In the genomic region with DNA sequence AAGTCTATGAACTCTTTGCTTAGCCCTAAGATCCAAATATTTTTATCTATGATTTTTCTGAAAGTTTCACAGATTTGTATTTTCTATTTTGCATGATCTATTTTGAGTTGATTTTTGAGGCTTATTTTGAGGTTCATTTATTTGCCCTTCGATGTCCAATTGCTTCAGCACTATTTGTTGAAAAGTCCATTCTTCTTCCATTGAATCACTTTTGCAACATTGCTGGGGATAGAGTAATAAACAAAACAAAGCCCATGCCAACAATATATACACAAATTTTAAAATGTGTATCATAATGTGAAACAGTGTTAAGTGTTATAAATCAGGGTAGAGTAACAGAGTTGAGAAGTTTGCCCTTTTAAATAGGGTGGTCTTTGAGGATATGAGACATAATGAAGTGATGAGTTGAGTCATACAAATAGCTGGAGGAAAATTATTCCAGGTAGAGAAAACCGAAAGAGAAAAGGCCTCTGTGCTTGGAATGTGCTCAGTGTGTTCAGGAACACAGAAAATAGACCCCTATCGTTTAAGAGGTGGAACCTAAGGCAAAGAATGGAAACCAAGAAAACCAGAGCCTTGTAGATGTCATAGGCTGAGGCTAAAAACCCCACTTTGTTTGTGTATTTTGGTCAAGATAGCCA, we compare ENCODE assay signal across 16 cellular contexts.
"Had no signal": no experiment of that assay in that cellular context is flagged by ENCODE, and none has a peak within 500 bp of the region (broad histone marks: within the 10 kb centered on the region; RNA-seq: fewer than 3 reads in every experiment).

No MANE protein-coding gene starts in this region.

- H3K4me1 ChIP-seq: parathyroid adenoma, thyroid gland had no signal

- H3K27me3 Mint-ChIP-seq: dendritic cell treated with granulocyte-macrophage colony-stimulating factor and Interleukin-4, amounts not matched to agents 40 ng/mL and 50 ng/mL, for 4 days had no signal

- ATAC-seq: effector memory CD8-positive, alpha-beta T cell; left lung; stimulated activated naive B cell treated with anti-CD40 and anti-IgM and Interleukin-4, amounts not matched to agents 10 μg/mL and 1 μg/mL and 100 μg/mL, for 72 hours had no signal

- H3K9me3 Mint-ChIP-seq: activated CD4-positive, alpha-beta T cell treated with anti-CD3 and anti-CD28 coated beads, Interleukin-2, amount 10 ng/mL, durations not matched to agents 7 days and 5 days; activated naive CD8-positive, alpha-beta T cell treated with anti-CD3 and anti-CD28 coated beads, Interleukin-2, amount 10 ng/mL, durations not matched to agents 7 days and 5 days; dendritic cell treated with granulocyte-macrophage colony-stimulating factor and Interleukin-4, amounts not matched to agents 40 ng/mL and 50 ng/mL, for 4 days; effector memory CD8-positive, alpha-beta T cell; naive B cell had no signal

- DNase-seq: activated CD4-positive, alpha-beta T cell treated with anti-CD3 and anti-CD28 coated beads, Interleukin-2, amount 10 ng/mL, durations not matched to agents 7 days and 5 days; activated CD8-positive, alpha-beta memory T cell treated with anti-CD3 and anti-CD28 coated beads, Interleukin-2, amount 50 U/mL, for 48 hours; activated naive CD8-positive, alpha-beta T cell treated with anti-CD3 and anti-CD28 coated beads, Interleukin-2, amount 10 ng/mL, durations not matched to agents 7 days and 5 days; effector memory CD8-positive, alpha-beta T cell; islet precursor cell; left lung; naive B cell; retina; stimulated activated CD4-positive, alpha-beta T cell treated with anti-CD3 and anti-CD28 coated beads, Interleukin-15, amount 100 ng/mL, for 24 hours; stimulated activated CD4-positive, alpha-beta T cell treated with anti-CD3 and anti-CD28 coated beads, Interleukin-4, amount 100 ng/mL, for 1 hour; stimulated activated naive B cell treated with anti-CD40 and anti-IgM and Interleukin-4, amounts not matched to agents 10 μg/mL and 1 μg/mL and 100 μg/mL, for 72 hours; thyroid gland had no signal

- H3K9ac ChIP-seq: parathyroid adenoma had no signal

- H3K9me3 ChIP-seq: left lung, thyroid gland had no signal

- H3K4me3 ChIP-seq: left lung, thyroid gland had no signal

- H3K36me3 ChIP-seq: left lung, thyroid gland had no signal

- FAIRE-seq: TTC549, urothelium cell line had no signal

- H3K27ac Mint-ChIP-seq: activated CD4-positive, alpha-beta T cell treated with anti-CD3 and anti-CD28 coated beads, Interleukin-2, amount 10 ng/mL, durations not matched to agents 7 days and 5 days; activated naive CD8-positive, alpha-beta T cell treated with anti-CD3 and anti-CD28 coated beads, Interleukin-2, amount 10 ng/mL, durations not matched to agents 7 days and 5 days; dendritic cell treated with granulocyte-macrophage colony-stimulating factor and Interleukin-4, amounts not matched to agents 40 ng/mL and 50 ng/mL, for 4 days; effector memory CD8-positive, alpha-beta T cell; naive B cell; stimulated activated naive B cell treated with anti-CD40 and anti-IgM and Interleukin-4, amounts not matched to agents 10 μg/mL and 1 μg/mL and 100 μg/mL, for 72 hours had no signal

- H3K79me2 ChIP-seq: parathyroid adenoma had no signal

- H3K27ac ChIP-seq: left lung, parathyroid adenoma, thyroid gland had no signal

- H2AFZ ChIP-seq: parathyroid adenoma had no signal

- H3K36me3 Mint-ChIP-seq: activated naive CD8-positive, alpha-beta T cell treated with anti-CD3 and anti-CD28 coated beads, Interleukin-2, amount 10 ng/mL, durations not matched to agents 7 days and 5 days; naive B cell; stimulated activated naive B cell treated with anti-CD40 and anti-IgM and Interleukin-4, amounts not matched to agents 10 μg/mL and 1 μg/mL and 100 μg/mL, for 72 hours had no signal

- H3K27me3 ChIP-seq: left lung, thyroid gland had no signal

- H3K4me3 Mint-ChIP-seq: activated CD4-positive, alpha-beta T cell treated with anti-CD3 and anti-CD28 coated beads, Interleukin-2, amount 10 ng/mL, durations not matched to agents 7 days and 5 days; activated naive CD8-positive, alpha-beta T cell treated with anti-CD3 and anti-CD28 coated beads, Interleukin-2, amount 10 ng/mL, durations not matched to agents 7 days and 5 days; dendritic cell treated with granulocyte-macrophage colony-stimulating factor and Interleukin-4, amounts not matched to agents 40 ng/mL and 50 ng/mL, for 4 days; effector memory CD8-positive, alpha-beta T cell; naive B cell; stimulated activated naive B cell treated with anti-CD40 and anti-IgM and Interleukin-4, amounts not matched to agents 10 μg/mL and 1 μg/mL and 100 μg/mL, for 72 hours had no signal
